In the genomic region with DNA sequence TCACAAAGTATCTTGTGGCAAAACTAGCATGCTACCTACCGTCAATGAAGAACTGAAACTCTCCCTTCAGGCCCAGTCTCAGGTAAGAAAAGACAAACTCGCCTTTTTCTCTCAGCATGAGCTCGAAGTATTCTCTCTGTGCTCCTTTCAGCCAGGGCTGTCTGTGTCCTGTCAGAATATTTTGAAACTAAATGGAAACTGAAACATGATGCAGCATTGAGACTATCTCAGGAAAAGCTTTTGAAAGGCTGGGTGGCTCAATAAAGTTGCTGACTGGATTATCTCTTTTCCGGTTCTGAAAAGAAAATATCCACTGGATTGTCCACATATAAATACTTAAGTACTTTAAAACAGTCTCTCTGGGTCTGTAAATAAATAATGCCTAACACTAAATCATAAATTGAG, we compare ENCODE assay signal across 9 cellular contexts. TPM values are rescaled to one million over a fixed set of nuclear protein-coding genes. Genes with fewer than 3 reads are reported as not detected.
A peak's percentile ranks its signal among the peaks of the same experiment; 100 is the strongest.
DNase-seq lines count a peak whose midpoint lies in the region; ATAC-seq, FAIRE-seq and TF ChIP-seq lines count a peak whose summit lies in the region.
"Had no signal": no experiment of that assay in that cellular context is flagged by ENCODE, and none has a peak within 500 bp of the region (broad histone marks: within the 10 kb centered on the region; RNA-seq: fewer than 3 reads in every experiment).

No MANE protein-coding gene starts in this region.

- H3K27ac ChIP-seq in esophagus muscularis mucosa (replicated peaks in 1 of 4): peak overlapping the region; percentile 75 to 86 (median 84)
- H3K27ac ChIP-seq in skeletal muscle tissue (ENCODE audit: low read depth, low read length): peak overlapping the region; percentile 56

- H3K4me1 ChIP-seq in esophagus muscularis mucosa (peaks cover 0 to 23% (median 17%) of the 10 kb centered on the region in 4 donors), skeletal muscle tissue (ENCODE audit: control insufficient read depth in 3 of 3, insufficient read depth in 3 of 3, low read length in 3 of 3) (peaks cover 0 to 5% (median 2%) of the 10 kb centered on the region in 3 donors)

- WGBS in esophagus muscularis mucosa: 47% methylated on average over 4 of the region's 4 CpGs

- H3K27me3 ChIP-seq in esophagus muscularis mucosa (no peaks in the 10 kb centered on the region), skeletal muscle tissue (ENCODE audit: control insufficient read depth in 3 of 3, insufficient read depth in 3 of 3, low read length in 3 of 3) (no peaks in the 10 kb centered on the region)

- TF ChIP-seq EP300 in esophagus muscularis mucosa (IDR thresholded peaks at IDR 0.05): no peak

- peak overlapping the region; percentile 40 to 62 (median 51) for H3K4me3 ChIP-seq in esophagus muscularis mucosa
- peak overlapping the region; percentile 61 to 73 (median 70) for H3K4me3 ChIP-seq in skeletal muscle tissue (ENCODE audit: low read length in 3 of 3)

- H3K9me3 ChIP-seq in esophagus muscularis mucosa (peaks cover 0 to 8% (median 0%) of the 10 kb centered on the region in 4 donors), skeletal muscle tissue (ENCODE audit: control insufficient read depth in 3 of 3, low read length in 3 of 3) (no peaks in the 10 kb centered on the region)

- intact Hi-C loops in esophagus muscularis mucosa (cut with DNase I): no loop called here

- TF ChIP-seq CTCF in esophagus muscularis mucosa (IDR thresholded peaks at IDR 0.05): no peak

- peaks cover 0 to 18% (median 9%) of the 10 kb centered on the region in 4 donors for H3K36me3 ChIP-seq in esophagus muscularis mucosa
- H3K36me3 ChIP-seq in skeletal muscle tissue (ENCODE audit: control insufficient read depth in 3 of 3, insufficient read depth in 3 of 3, low read length in 3 of 3): peaks cover 0 to 5% (median 3%) of the 10 kb centered on the region in 3 donors

- peak; percentile 76 for ATAC-seq in HG03175 (IDR thresholded peaks at IDR 0.05; ENCODE audit: unreplicated experiment)

- H3K9ac ChIP-seq in skeletal muscle tissue (ENCODE audit: low read depth in 1 of 3, low read length in 3 of 3): peak overlapping the region; percentile 43 to 75 (median 75)

- FAIRE-seq in GM19239 (lab: Jason Lieb, UNC): peak; percentile 80
- no peak for FAIRE-seq in RCC 7860 (lab: Jason Lieb, UNC)
- FAIRE-seq: bronchial epithelial cell had no signal

- no peak for TF ChIP-seq POLR2A in esophagus muscularis mucosa (IDR thresholded peaks at IDR 0.05; ENCODE audit: low read depth)

- DNase-seq in GM19239 (ENCODE audit: insufficient read length, low spot score) (peak; percentile 3), esophagus muscularis mucosa (ENCODE audit: extremely low spot score) (no peak), RCC 7860 (ENCODE audit: low spot score) (no peak), NCI-H446 treated with DMSO at 0.1 percent for 48 hours (lab: John Stamatoyannopoulos, UW) (no peak), H4 (ENCODE audit: low spot score) (no peak)
- DNase-seq in central memory CD4-positive, alpha-beta T cell: no peak

RNA-seq across cellular contexts. Expression of a gene that starts 0.7 kb away (rescaled TPM):
- total RNA-seq in esophagus muscularis mucosa (1 to 10 TPM; 2.0 to 4.2 (median 3.3) TPM), skeletal muscle tissue (4.2 TPM)
- 7.1 and 8.7 TPM in 2 replicates for total RNA-seq in H4 (2014; rRNA removed; shearing (Covaris generic))

RNA-seq across cellular contexts. Expression of a gene that starts 33.3 kb away (rescaled TPM):
- under 1 TPM in 1 of 4 donors, not detected in 3; 0.42 TPM for total RNA-seq in esophagus muscularis mucosa
- total RNA-seq in skeletal muscle tissue: 0.52 TPM
- total RNA-seq in H4 (2014; rRNA removed; shearing (Covaris generic)): 0.17 TPM in 1 of 2 replicates, not detected in the other
- total RNA-seq: bronchial epithelial cell had no signal

RNA-seq across cellular contexts. Expression of a gene that starts 41.4 kb away (rescaled TPM):
- total RNA-seq in esophagus muscularis mucosa (not detected), skeletal muscle tissue (not detected)
- total RNA-seq in H4 (2014; rRNA removed; shearing (Covaris generic)): 0.39 TPM in 1 of 2 replicates, not detected in the other

RNA-seq across cellular contexts. Expression of a gene that starts 51.0 kb away (rescaled TPM):
- total RNA-seq in esophagus muscularis mucosa (1 to 10 TPM in 2 of 4 donors, not detected in 2; 1.2 to 3.0 TPM), skeletal muscle tissue (8.9 TPM)
- 0.91 TPM in 1 of 2 replicates, not detected in the other for total RNA-seq in H4 (2014; rRNA removed; shearing (Covaris generic))

RNA-seq across cellular contexts. Expression of a gene that starts 59.1 kb away (rescaled TPM):
- 10 to 100 TPM; 44.1 to 76.4 (median 53.3) TPM for total RNA-seq in esophagus muscularis mucosa
- total RNA-seq in skeletal muscle tissue: 8.9 TPM
- total RNA-seq in H4 (2014; rRNA removed; shearing (Covaris generic)): 31.0 and 32.5 TPM in 2 replicates
